In the genomic region with DNA sequence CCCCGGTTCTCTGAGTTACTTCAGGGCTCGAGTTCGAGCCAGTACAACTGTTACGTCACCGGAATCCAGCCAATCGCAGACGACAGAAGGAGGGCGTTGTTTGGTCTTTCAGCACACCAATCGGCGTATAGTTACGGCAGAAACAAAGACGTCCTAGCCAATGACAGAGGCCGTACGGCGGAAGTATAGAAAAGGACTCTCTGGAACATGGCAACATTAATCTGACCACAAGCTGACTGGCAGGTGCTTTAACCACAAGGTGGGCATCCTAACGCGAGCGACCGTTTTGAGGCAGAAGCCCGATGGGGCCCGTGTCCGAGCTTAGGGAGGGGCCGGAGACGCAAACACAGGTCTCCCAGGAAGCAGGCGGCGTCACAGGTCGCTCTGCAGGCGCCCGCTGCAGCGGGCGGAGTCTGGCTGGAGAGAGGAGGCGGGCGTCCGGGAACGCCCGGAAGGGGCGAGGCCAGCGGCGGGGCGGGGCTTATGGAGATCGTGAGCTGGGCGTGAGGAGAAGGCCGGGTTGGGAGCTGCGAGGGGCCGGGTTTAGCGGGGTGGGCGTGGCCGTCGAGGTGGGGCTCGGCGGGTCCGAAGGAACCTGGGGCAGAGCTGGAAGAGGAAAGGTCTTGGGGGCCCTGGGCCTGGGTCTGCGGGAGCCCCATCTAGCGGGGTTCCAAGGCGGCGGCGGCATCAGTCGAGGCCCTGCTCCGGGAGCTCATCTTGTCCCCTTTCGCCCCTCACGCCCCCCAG, we compare ENCODE assay signal across 1 cellular context.
TF ChIP-seq lines count a peak whose summit lies in the region.

A gene with protein sequence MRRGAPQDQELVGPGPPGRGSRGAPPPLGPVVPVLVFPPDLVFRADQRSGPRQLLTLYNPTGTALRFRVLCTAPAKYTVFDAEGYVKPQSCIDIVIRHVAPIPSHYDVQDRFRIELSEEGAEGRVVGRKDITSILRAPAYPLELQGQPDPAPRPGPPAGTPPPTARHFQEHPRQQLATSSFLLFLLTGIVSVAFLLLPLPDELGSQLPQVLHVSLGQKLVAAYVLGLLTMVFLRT (plus strand): TSS at position 558 of the 747 bp plus-strand sequence. CDS start 252 bp downstream, outside the sequence.

TF ChIP-seq in HepG2, 621 proteins besides CTCF, POLR2A, EP300 and RAD21 (continued from another document and continues in another):
- TF ChIP-seq, protein P1, sequence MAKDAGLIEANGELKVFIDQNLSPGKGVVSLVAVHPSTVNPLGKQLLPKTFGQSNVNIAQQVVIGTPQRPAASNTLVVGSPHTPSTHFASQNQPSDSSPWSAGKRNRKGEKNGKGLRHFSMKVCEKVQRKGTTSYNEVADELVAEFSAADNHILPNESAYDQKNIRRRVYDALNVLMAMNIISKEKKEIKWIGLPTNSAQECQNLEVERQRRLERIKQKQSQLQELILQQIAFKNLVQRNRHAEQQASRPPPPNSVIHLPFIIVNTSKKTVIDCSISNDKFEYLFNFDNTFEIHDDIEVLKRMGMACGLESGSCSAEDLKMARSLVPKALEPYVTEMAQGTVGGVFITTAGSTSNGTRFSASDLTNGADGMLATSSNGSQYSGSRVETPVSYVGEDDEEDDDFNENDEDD (CRISPR knock-in tag; IDR thresholded peaks at IDR 0.05; ENCODE audit: borderline replicate concordance), result no peak
- TF ChIP-seq ZNF563 (CRISPR knock-in tag; IDR thresholded peaks at IDR 0.05), result 0 out of 2 replicates have a peak, but pooled peaks have one; percentile 57
- TF ChIP-seq CSRNP1 (CRISPR knock-in tag; IDR thresholded peaks at IDR 0.05), result 0 out of 2 replicates have a peak, but pooled peaks have one; percentile 12
- peak; percentile 23; the same call in 1 of the 2 replicates for TF ChIP-seq ZNF547 (CRISPR knock-in tag; IDR thresholded peaks at IDR 0.05)
- TF ChIP-seq ZGPAT (CRISPR knock-in tag; IDR thresholded peaks at IDR 0.05), result 0 out of 2 replicates have a peak, but pooled peaks have one; percentile 62
- TF ChIP-seq HDAC1 (CRISPR knock-in tag; IDR thresholded peaks at IDR 0.05), result peak; percentile 56
- peak; percentile 68 for TF ChIP-seq ASH2L (IDR thresholded peaks at IDR 0.05; ENCODE audit: insufficient read length, low read depth, low read length)
- no peak for TF ChIP-seq SP1 (IDR thresholded peaks at IDR 0.05)
- TF ChIP-seq SP1 (CRISPR knock-in tag; IDR thresholded peaks at IDR 0.05), result peak; percentile 50; the same call in 1 of the 2 replicates
- no peak for TF ChIP-seq ZNF432 (CRISPR knock-in tag; IDR thresholded peaks at IDR 0.05; ENCODE audit: borderline replicate concordance)
- peak; percentile 50 for TF ChIP-seq ZMYM4 (CRISPR knock-in tag; IDR thresholded peaks at IDR 0.05)
- TF ChIP-seq ATF1 (CRISPR knock-in tag; IDR thresholded peaks at IDR 0.05), result peak; percentile 86
- TF ChIP-seq, protein P2, sequence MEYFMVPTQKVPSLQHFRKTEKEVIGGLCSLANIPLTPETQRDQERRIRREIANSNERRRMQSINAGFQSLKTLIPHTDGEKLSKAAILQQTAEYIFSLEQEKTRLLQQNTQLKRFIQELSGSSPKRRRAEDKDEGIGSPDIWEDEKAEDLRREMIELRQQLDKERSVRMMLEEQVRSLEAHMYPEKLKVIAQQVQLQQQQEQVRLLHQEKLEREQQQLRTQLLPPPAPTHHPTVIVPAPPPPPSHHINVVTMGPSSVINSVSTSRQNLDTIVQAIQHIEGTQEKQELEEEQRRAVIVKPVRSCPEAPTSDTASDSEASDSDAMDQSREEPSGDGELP (IDR thresholded peaks at IDR 0.05; ENCODE audit: borderline replicate concordance, low read depth), result no peak
- 0 out of 2 replicates have a peak, but pooled peaks have one; percentile 41 for TF ChIP-seq NFATC3 (CRISPR knock-in tag; IDR thresholded peaks at IDR 0.05)
- TF ChIP-seq, protein P3, sequence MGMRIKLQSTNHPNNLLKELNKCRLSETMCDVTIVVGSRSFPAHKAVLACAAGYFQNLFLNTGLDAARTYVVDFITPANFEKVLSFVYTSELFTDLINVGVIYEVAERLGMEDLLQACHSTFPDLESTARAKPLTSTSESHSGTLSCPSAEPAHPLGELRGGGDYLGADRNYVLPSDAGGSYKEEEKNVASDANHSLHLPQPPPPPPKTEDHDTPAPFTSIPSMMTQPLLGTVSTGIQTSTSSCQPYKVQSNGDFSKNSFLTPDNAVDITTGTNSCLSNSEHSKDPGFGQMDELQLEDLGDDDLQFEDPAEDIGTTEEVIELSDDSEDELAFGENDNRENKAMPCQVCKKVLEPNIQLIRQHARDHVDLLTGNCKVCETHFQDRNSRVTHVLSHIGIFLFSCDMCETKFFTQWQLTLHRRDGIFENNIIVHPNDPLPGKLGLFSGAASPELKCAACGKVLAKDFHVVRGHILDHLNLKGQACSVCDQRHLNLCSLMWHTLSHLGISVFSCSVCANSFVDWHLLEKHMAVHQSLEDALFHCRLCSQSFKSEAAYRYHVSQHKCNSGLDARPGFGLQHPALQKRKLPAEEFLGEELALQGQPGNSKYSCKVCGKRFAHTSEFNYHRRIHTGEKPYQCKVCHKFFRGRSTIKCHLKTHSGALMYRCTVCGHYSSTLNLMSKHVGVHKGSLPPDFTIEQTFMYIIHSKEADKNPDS (CRISPR knock-in tag; IDR thresholded peaks at IDR 0.05), result no peak
- TF ChIP-seq TEAD3 (CRISPR knock-in tag; optimal IDR thresholded peaks at IDR 0.05; ENCODE audit: borderline replicate concordance), result peak; percentile 7
- TF ChIP-seq SP140L (CRISPR knock-in tag; IDR thresholded peaks at IDR 0.05; ENCODE audit: borderline replicate concordance), result no peak
- peak; percentile 63; the same call in 1 of the 2 replicates for TF ChIP-seq NKX3-1 (CRISPR knock-in tag; IDR thresholded peaks at IDR 0.05)
- peak; percentile 17; the same call in 1 of the 2 replicates for TF ChIP-seq KLF11 (CRISPR knock-in tag; IDR thresholded peaks at IDR 0.05)
- TF ChIP-seq ZNF776 (CRISPR knock-in tag; IDR thresholded peaks at IDR 0.05), result no peak
- TF ChIP-seq NFYC (CRISPR knock-in tag; IDR thresholded peaks at IDR 0.05), result peak; percentile 93
- TF ChIP-seq CREB1 (IDR thresholded peaks at IDR 0.05), result peak; percentile 98
- TF ChIP-seq CREB1 (CRISPR knock-in tag; IDR thresholded peaks at IDR 0.05), result peak; percentile 93
- TF ChIP-seq HNF4A (CRISPR knock-in tag; IDR thresholded peaks at IDR 0.05), result 0 out of 2 replicates have a peak, but pooled peaks have one; percentile 9
- TF ChIP-seq KDM5A (IDR thresholded peaks at IDR 0.05; ENCODE audit: borderline replicate concordance, low read length), result peak; percentile 73; the same call in 1 of the 2 replicates
- no peak for TF ChIP-seq MBNL3 (CRISPR knock-in tag; conservative IDR thresholded peaks at IDR 0.05)
- peak; percentile 60; the same call in 1 of the 2 replicates for TF ChIP-seq SRF (IDR thresholded peaks at IDR 0.05; ENCODE audit: low read depth, low read length)
- TF ChIP-seq ZNF264 (CRISPR knock-in tag; IDR thresholded peaks at IDR 0.05), result 0 out of 2 replicates have a peak, but pooled peaks have one; percentile 15
- TF ChIP-seq DMAP1 (CRISPR knock-in tag; IDR thresholded peaks at IDR 0.05), result 0 out of 2 replicates have a peak, but pooled peaks have one; percentile 25
- peak; percentile 58; the same call in 1 of the 2 replicates for TF ChIP-seq FOXC1 (CRISPR knock-in tag; IDR thresholded peaks at IDR 0.05; ENCODE audit: borderline replicate concordance)
- 0 out of 2 replicates have a peak, but pooled peaks have one; percentile 10 for TF ChIP-seq HOXA5 (CRISPR knock-in tag; IDR thresholded peaks at IDR 0.05)
- 0 out of 2 replicates have a peak, but pooled peaks have one; percentile 59 for TF ChIP-seq KLF9 (CRISPR knock-in tag; IDR thresholded peaks at IDR 0.05; ENCODE audit: low read depth)
- TF ChIP-seq ZNF430 (CRISPR knock-in tag; IDR thresholded peaks at IDR 0.05), result 0 out of 2 replicates have a peak, but pooled peaks have one; percentile 38
- no peak for TF ChIP-seq NFRKB (IDR thresholded peaks at IDR 0.05)
- peak; percentile 64 for TF ChIP-seq ZNF501 (CRISPR knock-in tag; IDR thresholded peaks at IDR 0.05)
- TF ChIP-seq KLF16 (CRISPR knock-in tag; IDR thresholded peaks at IDR 0.05), result peak in 1 of 2 experiments; percentile 49; a peak in 1 of 4 replicates
- peak; percentile 86 for TF ChIP-seq GATAD1 (CRISPR knock-in tag; IDR thresholded peaks at IDR 0.05)
- TF ChIP-seq ZEB1 (IDR thresholded peaks at IDR 0.05; ENCODE audit: insufficient replicate concordance, low read depth), result no peak
- peak; percentile 76 for TF ChIP-seq YY1 (IDR thresholded peaks at IDR 0.05; ENCODE audit: insufficient read depth, insufficient replicate concordance, low read depth, low read length)
- peak; percentile 71; the same call in 1 of the 2 replicates for TF ChIP-seq YEATS2 (CRISPR knock-in tag; IDR thresholded peaks at IDR 0.05; ENCODE audit: borderline replicate concordance)
- peak; percentile 43; the same call in 1 of the 2 replicates for TF ChIP-seq ETV5 (CRISPR knock-in tag; IDR thresholded peaks at IDR 0.05; ENCODE audit: borderline replicate concordance)
- TF ChIP-seq MAX (IDR thresholded peaks at IDR 0.05), result peak; percentile 51; the same call in 1 of the 2 replicates
- peak; percentile 86 for TF ChIP-seq RFX5 (IDR thresholded peaks at IDR 0.05; ENCODE audit: low read depth, low read length)
- peak; percentile 87 for TF ChIP-seq POLR2G (IDR thresholded peaks at IDR 0.05; ENCODE audit: low read depth, low read length)
- peak; percentile 63 for TF ChIP-seq GABPA (IDR thresholded peaks at IDR 0.05; ENCODE audit: low read depth, low read length)
- peak; percentile 83 for TF ChIP-seq GABPA (CRISPR knock-in tag; IDR thresholded peaks at IDR 0.05; ENCODE audit: low read depth)
- peak; percentile 33; the same call in 1 of the 2 replicates for TF ChIP-seq ZSCAN25 (CRISPR knock-in tag; IDR thresholded peaks at IDR 0.05)
- TF ChIP-seq, protein P4, sequence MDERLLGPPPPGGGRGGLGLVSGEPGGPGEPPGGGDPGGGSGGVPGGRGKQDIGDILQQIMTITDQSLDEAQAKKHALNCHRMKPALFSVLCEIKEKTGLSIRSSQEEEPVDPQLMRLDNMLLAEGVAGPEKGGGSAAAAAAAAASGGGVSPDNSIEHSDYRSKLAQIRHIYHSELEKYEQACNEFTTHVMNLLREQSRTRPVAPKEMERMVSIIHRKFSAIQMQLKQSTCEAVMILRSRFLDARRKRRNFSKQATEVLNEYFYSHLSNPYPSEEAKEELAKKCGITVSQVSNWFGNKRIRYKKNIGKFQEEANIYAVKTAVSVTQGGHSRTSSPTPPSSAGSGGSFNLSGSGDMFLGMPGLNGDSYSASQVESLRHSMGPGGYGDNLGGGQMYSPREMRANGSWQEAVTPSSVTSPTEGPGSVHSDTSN (CRISPR knock-in tag; IDR thresholded peaks at IDR 0.05), result peak; percentile 22; the same call in 1 of the 2 replicates
- peak; percentile 54; the same call in 1 of the 2 replicates for TF ChIP-seq ZBTB21 (CRISPR knock-in tag; IDR thresholded peaks at IDR 0.05)
- 0 out of 2 replicates have a peak, but pooled peaks have one; percentile 3 for TF ChIP-seq SMAD1 (CRISPR knock-in tag; IDR thresholded peaks at IDR 0.05; ENCODE audit: borderline replicate concordance, low read depth)
- no peak for TF ChIP-seq PBX3 (CRISPR knock-in tag; IDR thresholded peaks at IDR 0.05; ENCODE audit: borderline replicate concordance)
- TF ChIP-seq, protein P5, sequence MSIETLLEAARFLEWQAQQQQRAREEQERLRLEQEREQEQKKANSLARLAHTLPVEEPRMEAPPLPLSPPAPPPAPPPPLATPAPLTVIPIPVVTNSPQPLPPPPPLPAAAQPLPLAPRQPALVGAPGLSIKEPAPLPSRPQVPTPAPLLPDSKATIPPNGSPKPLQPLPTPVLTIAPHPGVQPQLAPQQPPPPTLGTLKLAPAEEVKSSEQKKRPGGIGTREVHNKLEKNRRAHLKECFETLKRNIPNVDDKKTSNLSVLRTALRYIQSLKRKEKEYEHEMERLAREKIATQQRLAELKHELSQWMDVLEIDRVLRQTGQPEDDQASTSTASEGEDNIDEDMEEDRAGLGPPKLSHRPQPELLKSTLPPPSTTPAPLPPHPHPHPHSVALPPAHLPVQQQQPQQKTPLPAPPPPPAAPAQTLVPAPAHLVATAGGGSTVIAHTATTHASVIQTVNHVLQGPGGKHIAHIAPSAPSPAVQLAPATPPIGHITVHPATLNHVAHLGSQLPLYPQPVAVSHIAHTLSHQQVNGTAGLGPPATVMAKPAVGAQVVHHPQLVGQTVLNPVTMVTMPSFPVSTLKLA (IDR thresholded peaks at IDR 0.05), result peak; percentile 2; the same call in 1 of the 2 replicates
- TF ChIP-seq, protein P6, sequence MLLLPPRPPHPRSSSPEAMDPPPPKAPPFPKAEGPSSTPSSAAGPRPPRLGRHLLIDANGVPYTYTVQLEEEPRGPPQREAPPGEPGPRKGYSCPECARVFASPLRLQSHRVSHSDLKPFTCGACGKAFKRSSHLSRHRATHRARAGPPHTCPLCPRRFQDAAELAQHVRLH (CRISPR knock-in tag; IDR thresholded peaks at IDR 0.05; ENCODE audit: borderline replicate concordance, low read depth), result no peak
- peak; percentile 66; the same call in 1 of the 2 replicates for TF ChIP-seq ZNF772 (CRISPR knock-in tag; IDR thresholded peaks at IDR 0.05)
